5 cellular contexts compared by ENCODE assay signal in the genomic region with DNA sequence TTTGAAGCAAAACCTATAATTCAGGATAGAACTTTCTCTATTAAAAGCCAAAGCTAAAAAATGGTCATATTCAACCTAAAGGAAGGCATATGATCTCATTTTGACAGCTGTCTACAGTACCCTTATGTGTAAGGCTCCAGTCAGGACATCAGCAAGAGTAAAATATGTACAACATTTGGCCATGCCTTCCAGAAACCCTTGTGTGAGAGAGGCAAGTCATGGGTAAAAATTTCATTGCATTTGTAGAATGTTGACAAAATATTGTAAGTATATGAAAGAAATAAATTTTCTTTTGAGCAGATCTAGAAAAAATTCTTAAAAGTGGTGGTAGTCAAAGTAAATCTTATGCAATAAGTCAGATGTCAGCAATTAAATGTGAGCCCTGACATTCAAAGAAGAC.
"Had no signal": no experiment of that assay in that cellular context is flagged by ENCODE, and none has a peak within 500 bp of the region (broad histone marks: within the 10 kb centered on the region; RNA-seq: fewer than 3 reads in every experiment).

No MANE protein-coding gene starts in this region.

- H3K27ac ChIP-seq: HL-60 had no signal

- ATAC-seq: HepG2, K562 had no signal

- DNase-seq: IMR-90, KBM-7 had no signal

- H3K4me3 ChIP-seq: K562 had no signal
